In the genomic region with DNA sequence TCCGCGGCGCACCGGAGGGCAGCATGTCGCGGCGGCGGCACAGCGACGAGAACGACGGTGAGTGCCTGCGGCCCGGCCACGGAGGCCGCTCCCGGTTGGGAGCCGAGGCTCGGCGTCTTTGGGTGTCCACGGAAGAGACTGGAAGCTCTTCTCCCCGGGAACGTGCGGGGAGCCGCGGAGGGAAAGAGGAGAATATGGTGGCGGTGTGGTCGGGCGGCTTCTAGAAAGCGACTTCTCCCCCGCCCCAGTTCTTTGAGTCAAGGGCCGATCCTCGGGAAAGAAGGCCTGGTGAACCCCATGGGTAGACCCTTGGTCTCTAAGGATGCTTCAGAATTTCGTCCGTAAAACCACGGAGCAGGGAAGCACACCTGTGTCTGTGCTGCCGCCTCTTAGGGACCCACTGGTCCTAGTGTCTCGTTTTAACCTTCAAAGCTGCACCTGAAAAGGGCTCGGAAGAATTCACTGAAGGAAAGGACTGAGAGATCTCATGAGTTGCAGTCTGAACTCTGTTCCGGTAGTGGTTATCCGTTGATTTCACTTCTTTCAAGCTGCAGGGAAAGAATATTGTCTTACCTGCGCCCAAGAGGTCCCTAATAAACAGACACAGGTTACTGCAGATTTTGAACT, we compare ENCODE assay signal across 1 cellular context.
TF ChIP-seq lines count a peak whose summit lies in the region.

No MANE protein-coding gene starts in this region.

TF ChIP-seq in K562, 482 proteins besides CTCF, POLR2A, EP300 and RAD21 (continued from another document):
- TF ChIP-seq ZNF507 (tag; conservative IDR thresholded peaks at IDR 0.05) = no peak
- no peak for TF ChIP-seq HSF4 (CRISPR knock-in tag; IDR thresholded peaks at IDR 0.05; ENCODE audit: borderline replicate concordance)
- no peak for TF ChIP-seq ZNF717 (CRISPR knock-in tag; IDR thresholded peaks at IDR 0.05)
- TF ChIP-seq ZBTB49 (CRISPR knock-in tag; IDR thresholded peaks at IDR 0.05; ENCODE audit: borderline replicate concordance) = 0 out of 2 replicates have a peak, but pooled peaks have one; percentile 54
- no peak for TF ChIP-seq FOS (IDR thresholded peaks at IDR 0.05; ENCODE audit: extremely low read depth, insufficient read length)
- no peak for TF ChIP-seq ZNF586 (CRISPR knock-in tag; conservative IDR thresholded peaks at IDR 0.05)
- TF ChIP-seq ZNF696 (CRISPR knock-in tag; conservative IDR thresholded peaks at IDR 0.05) = no peak
- peak; percentile 63; the same call in 1 of the 2 replicates for TF ChIP-seq ZBTB1 (CRISPR knock-in tag; IDR thresholded peaks at IDR 0.05; ENCODE audit: borderline replicate concordance, low read depth)
- TF ChIP-seq COPS2 (conservative IDR thresholded peaks at IDR 0.05) = no peak
- TF ChIP-seq GABPA (tag; conservative IDR thresholded peaks at IDR 0.05; ENCODE audit: low read depth) = no peak
- TF ChIP-seq, protein P1, sequence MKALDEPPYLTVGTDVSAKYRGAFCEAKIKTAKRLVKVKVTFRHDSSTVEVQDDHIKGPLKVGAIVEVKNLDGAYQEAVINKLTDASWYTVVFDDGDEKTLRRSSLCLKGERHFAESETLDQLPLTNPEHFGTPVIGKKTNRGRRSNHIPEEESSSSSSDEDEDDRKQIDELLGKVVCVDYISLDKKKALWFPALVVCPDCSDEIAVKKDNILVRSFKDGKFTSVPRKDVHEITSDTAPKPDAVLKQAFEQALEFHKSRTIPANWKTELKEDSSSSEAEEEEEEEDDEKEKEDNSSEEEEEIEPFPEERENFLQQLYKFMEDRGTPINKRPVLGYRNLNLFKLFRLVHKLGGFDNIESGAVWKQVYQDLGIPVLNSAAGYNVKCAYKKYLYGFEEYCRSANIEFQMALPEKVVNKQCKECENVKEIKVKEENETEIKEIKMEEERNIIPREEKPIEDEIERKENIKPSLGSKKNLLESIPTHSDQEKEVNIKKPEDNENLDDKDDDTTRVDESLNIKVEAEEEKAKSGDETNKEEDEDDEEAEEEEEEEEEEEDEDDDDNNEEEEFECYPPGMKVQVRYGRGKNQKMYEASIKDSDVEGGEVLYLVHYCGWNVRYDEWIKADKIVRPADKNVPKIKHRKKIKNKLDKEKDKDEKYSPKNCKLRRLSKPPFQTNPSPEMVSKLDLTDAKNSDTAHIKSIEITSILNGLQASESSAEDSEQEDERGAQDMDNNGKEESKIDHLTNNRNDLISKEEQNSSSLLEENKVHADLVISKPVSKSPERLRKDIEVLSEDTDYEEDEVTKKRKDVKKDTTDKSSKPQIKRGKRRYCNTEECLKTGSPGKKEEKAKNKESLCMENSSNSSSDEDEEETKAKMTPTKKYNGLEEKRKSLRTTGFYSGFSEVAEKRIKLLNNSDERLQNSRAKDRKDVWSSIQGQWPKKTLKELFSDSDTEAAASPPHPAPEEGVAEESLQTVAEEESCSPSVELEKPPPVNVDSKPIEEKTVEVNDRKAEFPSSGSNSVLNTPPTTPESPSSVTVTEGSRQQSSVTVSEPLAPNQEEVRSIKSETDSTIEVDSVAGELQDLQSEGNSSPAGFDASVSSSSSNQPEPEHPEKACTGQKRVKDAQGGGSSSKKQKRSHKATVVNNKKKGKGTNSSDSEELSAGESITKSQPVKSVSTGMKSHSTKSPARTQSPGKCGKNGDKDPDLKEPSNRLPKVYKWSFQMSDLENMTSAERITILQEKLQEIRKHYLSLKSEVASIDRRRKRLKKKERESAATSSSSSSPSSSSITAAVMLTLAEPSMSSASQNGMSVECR (CRISPR knock-in tag; IDR thresholded peaks at IDR 0.05) = 0 out of 2 replicates have a peak, but pooled peaks have one; percentile 2
- TF ChIP-seq ZFP36 (IDR thresholded peaks at IDR 0.05; ENCODE audit: low read depth, low read length, partially characterized antibody) = peak; percentile 11
- TF ChIP-seq ELF1 (tag; IDR thresholded peaks at IDR 0.05) = no peak
- TF ChIP-seq, protein P2, sequence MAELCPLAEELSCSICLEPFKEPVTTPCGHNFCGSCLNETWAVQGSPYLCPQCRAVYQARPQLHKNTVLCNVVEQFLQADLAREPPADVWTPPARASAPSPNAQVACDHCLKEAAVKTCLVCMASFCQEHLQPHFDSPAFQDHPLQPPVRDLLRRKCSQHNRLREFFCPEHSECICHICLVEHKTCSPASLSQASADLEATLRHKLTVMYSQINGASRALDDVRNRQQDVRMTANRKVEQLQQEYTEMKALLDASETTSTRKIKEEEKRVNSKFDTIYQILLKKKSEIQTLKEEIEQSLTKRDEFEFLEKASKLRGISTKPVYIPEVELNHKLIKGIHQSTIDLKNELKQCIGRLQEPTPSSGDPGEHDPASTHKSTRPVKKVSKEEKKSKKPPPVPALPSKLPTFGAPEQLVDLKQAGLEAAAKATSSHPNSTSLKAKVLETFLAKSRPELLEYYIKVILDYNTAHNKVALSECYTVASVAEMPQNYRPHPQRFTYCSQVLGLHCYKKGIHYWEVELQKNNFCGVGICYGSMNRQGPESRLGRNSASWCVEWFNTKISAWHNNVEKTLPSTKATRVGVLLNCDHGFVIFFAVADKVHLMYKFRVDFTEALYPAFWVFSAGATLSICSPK (IDR thresholded peaks at IDR 0.05; ENCODE audit: borderline replicate concordance) = no peak
- no peak for TF ChIP-seq RFX1 (IDR thresholded peaks at IDR 0.05)
- no peak for TF ChIP-seq MED1 (CRISPR knock-in tag; IDR thresholded peaks at IDR 0.05; ENCODE audit: borderline replicate concordance)
TF ChIP-seq in K562: peak in this region for 34.
